ENCODE assay signal across 2 cellular contexts in genomic region chr12:65803253-65803652, GRCh38.
TF ChIP-seq lines count a peak whose summit lies in the region.

No MANE protein-coding gene starts in this region.

TF ChIP-seq in SK-N-SH treated with all-trans-retinoic acid at 6 μM for 48 hours, 23 proteins besides CTCF, POLR2A, EP300 and RAD21 (continued from another document):
- TF ChIP-seq, protein P1, sequence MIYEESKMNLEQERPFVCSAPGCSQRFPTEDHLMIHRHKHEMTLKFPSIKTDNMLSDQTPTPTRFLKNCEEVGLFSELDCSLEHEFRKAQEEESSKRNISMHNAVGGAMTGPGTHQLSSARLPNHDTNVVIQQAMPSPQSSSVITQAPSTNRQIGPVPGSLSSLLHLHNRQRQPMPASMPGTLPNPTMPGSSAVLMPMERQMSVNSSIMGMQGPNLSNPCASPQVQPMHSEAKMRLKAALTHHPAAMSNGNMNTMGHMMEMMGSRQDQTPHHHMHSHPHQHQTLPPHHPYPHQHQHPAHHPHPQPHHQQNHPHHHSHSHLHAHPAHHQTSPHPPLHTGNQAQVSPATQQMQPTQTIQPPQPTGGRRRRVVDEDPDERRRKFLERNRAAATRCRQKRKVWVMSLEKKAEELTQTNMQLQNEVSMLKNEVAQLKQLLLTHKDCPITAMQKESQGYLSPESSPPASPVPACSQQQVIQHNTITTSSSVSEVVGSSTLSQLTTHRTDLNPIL (CRISPR knock-in tag; IDR thresholded peaks at IDR 0.05; ENCODE audit: low read depth): no peak
- TF ChIP-seq CSDC2 (CRISPR knock-in tag; IDR thresholded peaks at IDR 0.05) (no peak), POU6F1 (CRISPR knock-in tag; IDR thresholded peaks at IDR 0.05; ENCODE audit: borderline replicate concordance, low read depth) (no peak), TOX (CRISPR knock-in tag; IDR thresholded peaks at IDR 0.05; ENCODE audit: borderline replicate concordance) (no peak), ZNF8 (CRISPR knock-in tag; IDR thresholded peaks at IDR 0.05) (no peak), CSRNP3 (CRISPR knock-in tag; IDR thresholded peaks at IDR 0.05) (no peak), PPARA (CRISPR knock-in tag; IDR thresholded peaks at IDR 0.05; ENCODE audit: borderline replicate concordance) (no peak), GLIS3 (CRISPR knock-in tag; IDR thresholded peaks at IDR 0.05) (no peak)

TF ChIP-seq in SK-N-SH, 30 proteins besides CTCF, POLR2A, EP300 and RAD21 (continued from another document):
- TF ChIP-seq, protein P2, sequence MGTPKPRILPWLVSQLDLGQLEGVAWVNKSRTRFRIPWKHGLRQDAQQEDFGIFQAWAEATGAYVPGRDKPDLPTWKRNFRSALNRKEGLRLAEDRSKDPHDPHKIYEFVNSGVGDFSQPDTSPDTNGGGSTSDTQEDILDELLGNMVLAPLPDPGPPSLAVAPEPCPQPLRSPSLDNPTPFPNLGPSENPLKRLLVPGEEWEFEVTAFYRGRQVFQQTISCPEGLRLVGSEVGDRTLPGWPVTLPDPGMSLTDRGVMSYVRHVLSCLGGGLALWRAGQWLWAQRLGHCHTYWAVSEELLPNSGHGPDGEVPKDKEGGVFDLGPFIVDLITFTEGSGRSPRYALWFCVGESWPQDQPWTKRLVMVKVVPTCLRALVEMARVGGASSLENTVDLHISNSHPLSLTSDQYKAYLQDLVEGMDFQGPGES (IDR thresholded peaks at IDR 0.05; ENCODE audit: low read depth, low read length): no peak
TF ChIP-seq in SK-N-SH: peak in this region for 0.
